ENCODE assay signal across 19 cellular contexts in the genomic region with DNA sequence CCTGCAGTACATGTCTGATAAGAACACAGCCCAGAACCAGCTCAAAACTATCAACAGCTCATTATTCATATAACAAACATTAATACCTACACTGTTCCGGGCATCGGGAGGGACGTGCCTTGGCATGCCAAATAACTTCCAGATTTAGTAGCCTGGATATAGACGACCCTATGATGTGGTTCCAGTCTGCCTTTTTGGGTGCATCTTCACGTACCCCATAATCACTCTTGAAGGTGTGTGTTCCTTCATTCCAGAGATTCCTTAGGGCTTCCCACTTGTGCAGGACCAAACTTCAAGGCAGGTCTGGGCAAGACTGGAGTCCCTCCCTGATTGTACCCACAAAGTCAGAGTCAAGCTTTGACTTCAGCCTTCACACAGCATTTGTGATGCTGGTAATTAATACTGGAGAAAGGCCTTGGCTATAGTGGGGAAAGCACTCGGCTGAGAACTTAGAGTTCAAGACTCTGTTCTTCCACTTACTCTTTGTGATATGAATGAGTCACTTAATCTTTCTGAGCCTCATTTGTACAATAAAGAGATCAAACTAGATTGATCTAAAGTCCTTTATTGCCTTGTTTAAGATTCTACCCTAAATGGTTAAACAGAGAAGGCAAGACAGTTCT. TPM values are rescaled to one million over a fixed set of nuclear protein-coding genes. Genes with fewer than 3 reads are reported as not detected.
DNase-seq lines count a peak whose midpoint lies in the region; ATAC-seq, FAIRE-seq and TF ChIP-seq lines count a peak whose summit lies in the region.
"Had no signal": no experiment of that assay in that cellular context is flagged by ENCODE, and none has a peak within 500 bp of the region (broad histone marks: within the 10 kb centered on the region; RNA-seq: fewer than 3 reads in every experiment).

No MANE protein-coding gene starts in this region.

- H4K8ac ChIP-seq in H1 (ENCODE audit: extremely low read depth, insufficient read depth, low read length): no peak overlapping the region

- H3K79me1 ChIP-seq in H1 (ENCODE audit: low read depth, low read length): no peaks in the 10 kb centered on the region

- H2BK12ac ChIP-seq in H1 (ENCODE audit: low read depth, low read length): no peak overlapping the region

- H3K36me3 ChIP-seq in HepG2 (replicated peaks in 1 of 2; ENCODE audit: control insufficient read depth in 1 of 2, insufficient read depth in 2 of 2, low read length in 2 of 2): no peaks in the 10 kb centered on the region
- H3K36me3 ChIP-seq in right lobe of liver: no peaks in the 10 kb centered on the region
- H3K36me3 ChIP-seq in H1 (ENCODE audit: control insufficient read depth in 2 of 4, insufficient read depth in 4 of 4, low read length in 3 of 4): no peaks in the 10 kb centered on the region
- H3K36me3 ChIP-seq: BE2C had no signal

- no peak overlapping the region for H4K5ac ChIP-seq in H1 (ENCODE audit: insufficient read length, low read depth, low read length)

- DNase-seq in HepG2 (ENCODE audit: low spot score) (no peak), right lobe of liver (no peak), H1 (ENCODE audit: low read depth in 1 of 2, low spot score in 2 of 2) (no peak), foreskin keratinocyte (peak; percentile 89 to 94), nucleus accumbens (lab: John Stamatoyannopoulos, UW) (no peak)
- DNase-seq in activated T-cell treated with anti-CD3 and anti-CD28 coated beads, Interleukin-2, amount 50 U/mL, for 72 hours: no peak
- DNase-seq: BE2C; CD4-positive, CD25-positive, alpha-beta regulatory T cell; COR-L47; H7; NCI-H1105; NCI-H2081; NCI-H2171 treated with DMSO at 0.1 percent for 48 hours; NCI-H446; NCI-H526 treated with DMSO at 0.1 percent for 48 hours had no signal

- no TSS peak for BruUV-seq in HepG2 (replicated peaks; lab: Mats Ljungman, UMichigan)

- no peak overlapping the region for H4K91ac ChIP-seq in H1 (replicated peaks; ENCODE audit: insufficient read length, low read length)

- H2BK120ac ChIP-seq in H1 (replicated peaks; ENCODE audit: low read depth, low read length): no peak overlapping the region

- intact Hi-C loops in HepG2 (cut with micrococcal nuclease; ENCODE audit: unreplicated experiment): no loop called here
- intact Hi-C loops in right lobe of liver (cut with DNase I): no loop called here

- in situ Hi-C loops in HepG2 (cut with HindIII; ENCODE audit: extremely low pct_ligation_motif_present, low pct_unique_long_range_greater_than_20kb): no loop called here

- H3K9ac ChIP-seq in HepG2 (ENCODE audit: insufficient read depth, low read depth, low read length) (no peak overlapping the region), H1 (replicated peaks in 1 of 4; ENCODE audit: extremely low read depth in 1 of 4, low read depth in 3 of 4, low read length in 3 of 4) (no peak overlapping the region)

- H4K20me1 ChIP-seq in HepG2 (ENCODE audit: insufficient read depth, low read length) (no peaks in the 10 kb centered on the region), H1 (replicated peaks in 1 of 2; ENCODE audit: control insufficient read depth in 1 of 2, insufficient read depth in 2 of 2, low read length in 2 of 2) (no peaks in the 10 kb centered on the region)

- CTCF ChIA-PET in HepG2 (lab: Yijun Ruan, JAX; ENCODE audit: low intra/inter-chr PET ratio, low total read pairs): no interaction called here
- CTCF ChIA-PET in H1 (lab: Charles Lee; ENCODE audit: partially characterized antibody): no interaction called here

- TF ChIP-seq CTCF in HepG2 (CRISPR knock-in tag; IDR thresholded peaks at IDR 0.05) (no peak), right lobe of liver (IDR thresholded peaks at IDR 0.05) (no peak), H1 (IDR thresholded peaks at IDR 0.05; ENCODE audit: control extremely low read depth in 1 of 3, insufficient read depth in 1 of 3, low read depth in 1 of 3, low read length in 3 of 3) (no peak), foreskin keratinocyte (conservative IDR thresholded peaks at IDR 0.05) (no peak)

- no peak overlapping the region for H2AK5ac ChIP-seq in H1 (ENCODE audit: low read depth, low read length)

- H2AFZ ChIP-seq in HepG2 (ENCODE audit: low read length) (no peak overlapping the region), H1 (ENCODE audit: low read length) (no peak overlapping the region; the same call in 1 of the 2 replicates)

- H3K23me2 ChIP-seq in H1 (ENCODE audit: low read depth, low read length): no peaks in the 10 kb centered on the region

- no peaks in the 10 kb centered on the region for H3K9me3 Mint-ChIP-seq in activated T-cell treated with anti-CD3 and anti-CD28 coated beads, Interleukin-2, amount 50 U/mL, for 72 hours

- peak overlapping the region; percentile 9; the same call in 1 of the 2 replicates for H2BK20ac ChIP-seq in H1 (ENCODE audit: low read length)

- H3K4me3 Mint-ChIP-seq in activated T-cell treated with anti-CD3 and anti-CD28 coated beads, Interleukin-2, amount 50 U/mL, for 72 hours: no peak overlapping the region
- H3K4me3 Mint-ChIP-seq: CD4-positive, CD25-positive, alpha-beta regulatory T cell had no signal

- peaks cover 33% of the 10 kb centered on the region for H3K27me3 Mint-ChIP-seq in activated T-cell treated with anti-CD3 and anti-CD28 coated beads, Interleukin-2, amount 50 U/mL, for 72 hours (ENCODE audit: low read depth)

- H3K27ac ChIP-seq in HepG2 (ENCODE audit: extremely low read length, insufficient read depth, low read length): no peak overlapping the region
- H3K27ac ChIP-seq in right lobe of liver: no peak overlapping the region
- H3K27ac ChIP-seq in H1 (ENCODE audit: low read depth, low read length): no peak overlapping the region
- peak overlapping the region; percentile 2 for H3K27ac ChIP-seq in foreskin keratinocyte

- no peak for TF ChIP-seq POLR2A in HepG2 (IDR thresholded peaks at IDR 0.05; ENCODE audit: insufficient read depth in 1 of 2, low read depth in 2 of 2, low read length in 2 of 2)
- TF ChIP-seq POLR2A in right lobe of liver (IDR thresholded peaks at IDR 0.05): no peak
- no peak for TF ChIP-seq POLR2A in H1 (IDR thresholded peaks at IDR 0.05; ENCODE audit: control extremely low read depth in 1 of 2, low read depth in 2 of 2, low read length in 2 of 2)

- TF ChIP-seq EP300 in HepG2 (IDR thresholded peaks at IDR 0.05; ENCODE audit: low read depth in 2 of 2, low read length in 2 of 2): no peak
- TF ChIP-seq EP300 in HepG2 (CRISPR knock-in tag; IDR thresholded peaks at IDR 0.05; ENCODE audit: borderline replicate concordance): no peak
- TF ChIP-seq EP300 in H1 (IDR thresholded peaks at IDR 0.05; ENCODE audit: borderline replicate concordance in 1 of 2, low read depth in 2 of 2, low read length in 2 of 2): no peak

- H3K79me2 ChIP-seq in HepG2 (ENCODE audit: insufficient read depth, low read length) (no peaks in the 10 kb centered on the region), H1 (ENCODE audit: control insufficient read depth in 1 of 2, insufficient read depth in 2 of 2, low read length in 2 of 2) (no peaks in the 10 kb centered on the region)

- no peaks in the 10 kb centered on the region for H3K4me1 Mint-ChIP-seq in activated T-cell treated with anti-CD3 and anti-CD28 coated beads, Interleukin-2, amount 50 U/mL, for 72 hours (ENCODE audit: low read depth)
- H3K4me1 Mint-ChIP-seq: CD4-positive, CD25-positive, alpha-beta regulatory T cell had no signal

- H3K27ac Mint-ChIP-seq in activated T-cell treated with anti-CD3 and anti-CD28 coated beads, Interleukin-2, amount 50 U/mL, for 72 hours: no peak overlapping the region
- H3K27ac Mint-ChIP-seq: CD4-positive, CD25-positive, alpha-beta regulatory T cell had no signal

- no peak overlapping the region for H3K14ac ChIP-seq in H1 (ENCODE audit: insufficient read length)

- H3K9me3 ChIP-seq in HepG2 (ENCODE audit: low read length) (no peaks in the 10 kb centered on the region), right lobe of liver (no peaks in the 10 kb centered on the region), H1 (ENCODE audit: insufficient read depth in 2 of 2, low read depth in 1 of 2, low read length in 1 of 2) (no peaks in the 10 kb centered on the region; a peak in 1 of 4 replicates)
- H3K9me3 ChIP-seq: BE2C had no signal

- peaks cover 0 to 2% of the 10 kb centered on the region in 2 donors for H3K36me3 Mint-ChIP-seq in activated T-cell treated with anti-CD3 and anti-CD28 coated beads, Interleukin-2, amount 50 U/mL, for 72 hours (ENCODE audit: insufficient read depth in 2 of 2)
- H3K36me3 Mint-ChIP-seq: CD4-positive, CD25-positive, alpha-beta regulatory T cell had no signal

- H3K23ac ChIP-seq in H1 (ENCODE audit: insufficient read length): no peak overlapping the region

- H2BK15ac ChIP-seq in H1 (ENCODE audit: low read length): no peak overlapping the region

- H3K18ac ChIP-seq in H1 (ENCODE audit: extremely low read depth, low read length): no peak overlapping the region

- no peak for ATAC-seq in HepG2
- no peak for ATAC-seq in right lobe of liver
- ATAC-seq in foreskin keratinocyte: peak; percentile 88
- ATAC-seq in activated T-cell treated with anti-CD3 and anti-CD28 coated beads, Interleukin-2, amount 50 U/mL, for 72 hours (replicated peaks in 1 of 2): no peak
- no peak for ATAC-seq in GM21619 (IDR thresholded peaks at IDR 0.05; ENCODE audit: unreplicated experiment)
- ATAC-seq in GM19467 (IDR thresholded peaks at IDR 0.05; ENCODE audit: unreplicated experiment): no peak
- ATAC-seq: Panc1, Right ventricle myocardium inferior had no signal

- H3K4me2 ChIP-seq in HepG2 (ENCODE audit: low read depth, low read length): no peak overlapping the region
- no peak overlapping the region for H3K4me2 ChIP-seq in H1 (ENCODE audit: insufficient read depth in 1 of 2, low read depth in 2 of 2, low read length in 2 of 2)

- no peak overlapping the region for H2BK5ac ChIP-seq in H1 (ENCODE audit: low read depth, low read length)

- 68% methylated on average over 6 of the region's 6 CpGs for WGBS in HepG2 (ENCODE audit: low lambda C conversion rate)
- WGBS in right lobe of liver (ENCODE audit: insufficient coverage, low coverage, low lambda C conversion rate, missing lambda C conversion rate): 89% methylated on average over 6 of the region's 6 CpGs
- WGBS in H1 (ENCODE audit: extremely low coverage in 1 of 2, insufficient coverage in 1 of 2, insufficient read length in 1 of 2, insufficient replicate concordance in 2 of 2, low coverage in 1 of 2, low lambda C conversion rate in 2 of 2, missing lambda C conversion rate in 1 of 2), 2 experiments: 83% methylated on average over 6 of the region's 6 CpGs; no CpG with 5 or more reads in 1 of the 2 experiments

- H3K4me3 ChIP-seq in HepG2 (replicated peaks in 1 of 3; ENCODE audit: insufficient read depth in 1 of 3, low read depth in 2 of 3, low read length in 3 of 3) (no peak overlapping the region), right lobe of liver (no peak overlapping the region), H1 (ENCODE audit: extremely low read depth in 1 of 4, insufficient read depth in 2 of 4, low read depth in 3 of 4, low read length in 4 of 4) (no peak overlapping the region)

- POLR2A ChIA-PET in HepG2 (lab: Yijun Ruan, JAX): interaction anchor here (1.5 kb wide), 1 partner anchor 10 kb away, joined by 4 read pairs; no protein-coding TSS in a partner anchor
- POLR2A ChIA-PET in H1 (lab: Charles Lee; ENCODE audit: partially characterized antibody): no interaction called here

- peaks cover 0 to 3% of the 10 kb centered on the region in 2 experiments; a peak in 1 of 5 replicates for H3K27me3 ChIP-seq in HepG2 (ENCODE audit: control insufficient read depth in 1 of 2, insufficient read depth in 2 of 2, low read length in 2 of 2)
- H3K27me3 ChIP-seq in right lobe of liver: no peaks in the 10 kb centered on the region
- H3K27me3 ChIP-seq in H1 (replicated peaks in 1 of 4; ENCODE audit: control insufficient read depth in 3 of 4, extremely low read depth in 1 of 4, insufficient read depth in 3 of 4, low read length in 3 of 4): no peaks in the 10 kb centered on the region
- H3K27me3 ChIP-seq in foreskin keratinocyte: no peaks in the 10 kb centered on the region
- H3K27me3 ChIP-seq: BE2C had no signal

- no peak overlapping the region for H3K4ac ChIP-seq in H1 (replicated peaks; ENCODE audit: insufficient read length, low read depth, low read length)

- H3K4me1 ChIP-seq in HepG2 (ENCODE audit: insufficient read depth, low read length) (peaks cover 34% of the 10 kb centered on the region), right lobe of liver (no peaks in the 10 kb centered on the region), H1 (replicated peaks in 1 of 4; ENCODE audit: control insufficient read depth in 3 of 4, insufficient read depth in 4 of 4, low read length in 3 of 4) (peaks cover 0 to 4% (median 3%) of the 10 kb centered on the region in 4 experiments; a peak in 2 of 7 replicates), foreskin keratinocyte (peaks cover 17% of the 10 kb centered on the region)
- H3K4me1 ChIP-seq: BE2C had no signal

- H3K56ac ChIP-seq in H1 (replicated peaks; ENCODE audit: insufficient read length, low read depth, low read length): no peak overlapping the region

- FAIRE-seq in HepG2 (lab: Jason Lieb, UNC) (peak; percentile 50), H1 (lab: Jason Lieb, UNC) (no peak)

- TF ChIP-seq RAD21 in HepG2 (CRISPR knock-in tag; IDR thresholded peaks at IDR 0.05) (no peak), H1 (IDR thresholded peaks at IDR 0.05 in 1 of 2, conservative IDR thresholded peaks at IDR 0.05 in 1 of 2; ENCODE audit: low read depth in 2 of 2, low read length in 2 of 2) (no peak)

RNA-seq across cellular contexts. Expression of gene SPATS2L, which starts 27.7 kb away (rescaled TPM):
- 154 and 165 TPM in 2 replicates for total RNA-seq in HepG2 (2016; rRNA removed; fragmentation: Illumina TruSeq; extraction: Trizol)
- 81.5 and 81.6 TPM in 2 replicates for total RNA-seq in HepG2 (2016; cell fraction: cytosol; rRNA removed; fragmentation: Illumina TruSeq; extraction: Trizol; ENCODE audit: low read depth)
- total RNA-seq in HepG2 (2016; cell fraction: insoluble cytoplasmic fraction; rRNA removed; fragmentation: Illumina TruSeq; extraction: Trizol): 151 and 153 TPM in 2 replicates
- total RNA-seq in HepG2 (2016; cell fraction: membrane; rRNA removed; fragmentation: Illumina TruSeq; extraction: Trizol): 160 and 169 TPM in 2 replicates
- 110 and 114 TPM in 2 replicates for total RNA-seq in HepG2 (2016; cell fraction: nucleus; rRNA removed; fragmentation: Illumina TruSeq; extraction: Trizol)
- polyA plus RNA-seq in HepG2 (2011; rRNA removed): 180 and 212 TPM in 2 replicates
- 161 and 177 TPM in 2 replicates for polyA plus RNA-seq in HepG2 (2011; cell fraction: cytosol; rRNA removed)
- polyA plus RNA-seq in HepG2 (2011; cell fraction: nucleus; rRNA removed): 71.8 and 89.4 TPM in 2 replicates
- polyA plus RNA-seq in HepG2 (2012): 134 and 184 TPM in 2 replicates
- 102 and 115 TPM in 2 replicates for polyA plus RNA-seq in HepG2 (2016; cell fraction: cytosol; fragmentation: Illumina TruSeq; extraction: Trizol; ENCODE audit: low read depth)
- 213 and 235 TPM in 2 replicates for polyA plus RNA-seq in HepG2 (2016; cell fraction: insoluble cytoplasmic fraction; fragmentation: Illumina TruSeq; extraction: Trizol; ENCODE audit: low read depth)
- polyA plus RNA-seq in HepG2 (2016; cell fraction: membrane; fragmentation: Illumina TruSeq; extraction: Trizol; ENCODE audit: low read depth): 179 and 180 TPM in 2 replicates
- 145 and 148 TPM in 2 replicates for polyA plus RNA-seq in HepG2 (2016; cell fraction: nucleus; fragmentation: Illumina TruSeq; extraction: Trizol; ENCODE audit: insufficient read depth, low read depth)
- polyA minus RNA-seq in HepG2 (2011; rRNA and poly(A)+ RNA removed; ENCODE audit: low replicate concordance): 28.4 and 78.1 TPM in 2 replicates
- polyA minus RNA-seq in HepG2 (2011; cell fraction: cytosol; rRNA and poly(A)+ RNA removed): 121 and 126 TPM in 2 replicates
- 287 and 295 TPM in 2 replicates for polyA minus RNA-seq in HepG2 (2011; cell fraction: nucleus; rRNA and poly(A)+ RNA removed)
- 100 to 1,000 TPM in 1 of 6 experiments, 10 to 100 TPM in 5; 60.7 to 109 (median 72.9) TPM for total RNA-seq in right lobe of liver
- 177 and 189 TPM in 2 replicates for total RNA-seq in H1 (2021; fragmentation: NEBNext Ultra II Directional; extraction: Animal tissue kit (Norgen Biotek cat#: 25700))
- 55.3 and 67.3 TPM in 2 replicates for polyA plus RNA-seq in H1 (2011; rRNA removed)
- polyA plus RNA-seq in H1 (2011; cell fraction: cytosol; rRNA removed): 93.6 TPM
- polyA plus RNA-seq in H1 (2011; cell fraction: nucleus; rRNA removed): 196 TPM
- 106 to 126 TPM (median 119 TPM) in 4 replicates for polyA plus RNA-seq in H1 (2012, experiment 1 of 2)
- polyA plus RNA-seq in H1 (2012, experiment 2 of 2): 30.9 TPM
- polyA plus RNA-seq in H1 (2013, experiment 1 of 2): 376 TPM
- polyA plus RNA-seq in H1 (2013, experiment 2 of 2): 381 TPM
- polyA minus RNA-seq in H1 (2011; rRNA and poly(A)+ RNA removed): 116 and 136 TPM in 2 replicates
- 78.2 TPM for polyA minus RNA-seq in H1 (2011; cell fraction: cytosol; rRNA and poly(A)+ RNA removed)
- polyA minus RNA-seq in H1 (2011; cell fraction: nucleus; rRNA and poly(A)+ RNA removed): 202 TPM
- 98.8 and 105 TPM in 2 replicates for total RNA-seq in foreskin keratinocyte
- 69.0 and 81.8 TPM in 2 replicates for polyA plus RNA-seq in foreskin keratinocyte
- 10 to 100 TPM; 17.8 to 36.8 TPM for total RNA-seq in activated T-cell treated with anti-CD3 and anti-CD28 coated beads, Interleukin-2, amount 50 U/mL, for 72 hours

Comparison
In these comparisons a context has a peak if more than half of its experiments do, and no peak if none do; other contexts are left out.
1. DNase-seq: peak in foreskin keratinocyte (2 of 2); none in HepG2 (single experiment), right lobe of liver (0 of 3), H1 (0 of 2), activated T-cell treated with anti-CD3 and anti-CD28 coated beads, Interleukin-2, amount 50 U/mL, for 72 hours (0 of 2) and nucleus accumbens (0 of 56).